In genomic region chr17:43021739-43022512, GRCh38 we compare ENCODE assay signal across 8 cellular contexts. TPM values are rescaled to one million over a fixed set of nuclear protein-coding genes. Genes with fewer than 3 reads are reported as not detected.
A peak's percentile ranks its signal among the peaks of the same experiment; 100 is the strongest.
DNase-seq lines count a peak whose midpoint lies in the region; ATAC-seq and TF ChIP-seq lines count a peak whose summit lies in the region.

Gene VAT1, minus strand, starts transcription at chr17:43022385. Its CDS starts 63 bp downstream, at chr17:43022322.

- peaks cover 0 to 11% (median 0%) of the 10 kb centered on the region in 3 donors for H3K36me3 ChIP-seq in Peyer's patch
- H3K36me3 ChIP-seq in esophagus muscularis mucosa, result peaks cover 0 to 17% (median 15%) of the 10 kb centered on the region in 4 donors
- H3K36me3 ChIP-seq in mucosa of stomach (ENCODE audit: control insufficient read depth, insufficient read depth, low read length), result no peaks in the 10 kb centered on the region

- peaks cover 0 to 40% (median 5%) of the 10 kb centered on the region in 4 donors for H3K4me1 ChIP-seq in Peyer's patch
- peaks cover 35 to 63% (median 57%) of the 10 kb centered on the region in 4 donors for H3K4me1 ChIP-seq in esophagus muscularis mucosa
- peaks cover 37% of the 10 kb centered on the region for H3K4me1 ChIP-seq in mucosa of stomach (ENCODE audit: control insufficient read depth, insufficient read depth, low read length)

- no peak for TF ChIP-seq EP300 in esophagus muscularis mucosa (IDR thresholded peaks at IDR 0.05)

- H3K9me3 ChIP-seq in Peyer's patch, result no peaks in the 10 kb centered on the region
- no peaks in the 10 kb centered on the region for H3K9me3 ChIP-seq in esophagus muscularis mucosa
- H3K9me3 ChIP-seq in mucosa of stomach (ENCODE audit: control insufficient read depth, low read length), result no peaks in the 10 kb centered on the region

- DNase-seq in DMS79 (lab: John Stamatoyannopoulos, UW) (peak; percentile 43), HuH-7.5 (ENCODE audit: low spot score) (peak; percentile 86), Peyer's patch (peak; percentile 70 to 90 (median 90)), esophagus muscularis mucosa (ENCODE audit: extremely low spot score) (no peak)
- DNase-seq in activated T-helper 1 cell treated with anti-CD3 and anti-CD28 coated beads, Interleukin-2, amount 50 U/mL, for 16 hours (ENCODE audit: low read depth in 1 of 2, low spot score in 1 of 2), result peak; percentile 25 to 47
- peak; percentile 61 for DNase-seq in stimulated activated naive CD4-positive, alpha-beta T cell treated with Interleukin-2 at 50 U/mL for 16 hours (lab: John Stamatoyannopoulos, UW)

- no peak for ATAC-seq in HG03457 (IDR thresholded peaks at IDR 0.05; ENCODE audit: unreplicated experiment)

- H3K27me3 ChIP-seq in Peyer's patch (no peaks in the 10 kb centered on the region), esophagus muscularis mucosa (no peaks in the 10 kb centered on the region), mucosa of stomach (ENCODE audit: control insufficient read depth, insufficient read depth, low read length) (no peaks in the 10 kb centered on the region)

- H3K4me3 ChIP-seq in Peyer's patch, result peak within 1 kb of the TSS; percentile 73 to 94 (median 86)
- peak within 1 kb of the TSS; percentile 86 to 97 (median 94) for H3K4me3 ChIP-seq in esophagus muscularis mucosa
- peak within 1 kb of the TSS; percentile 74 for H3K4me3 ChIP-seq in mucosa of stomach (ENCODE audit: low read length)

- TF ChIP-seq POLR2A in Peyer's patch (IDR thresholded peaks at IDR 0.05) (peak in 1 of 2 donors; percentile 59), esophagus muscularis mucosa (IDR thresholded peaks at IDR 0.05; ENCODE audit: low read depth) (peak; percentile 44)

- intact Hi-C loops in esophagus muscularis mucosa (cut with DNase I), result loop anchor here (5.0 kb wide), 1 partner anchor 145 kb away; no protein-coding TSS in a partner anchor

- TF ChIP-seq CTCF in Peyer's patch (IDR thresholded peaks at IDR 0.05) (peak in 1 of 6 experiments; percentile 7), esophagus muscularis mucosa (IDR thresholded peaks at IDR 0.05) (peak in 1 of 3 experiments; percentile 2)

- WGBS in esophagus muscularis mucosa, result 1% methylated on average over 25 of the region's 80 CpGs

- peak within 1 kb of the TSS; percentile 66 to 88 (median 84) for H3K27ac ChIP-seq in Peyer's patch
- H3K27ac ChIP-seq in esophagus muscularis mucosa (replicated peaks in 1 of 4), result peak within 1 kb of the TSS; percentile 85 to 93 (median 88)

- peak within 1 kb of the TSS; percentile 74 for H3K9ac ChIP-seq in mucosa of stomach (ENCODE audit: low read length)

RNA-seq across cellular contexts. Expression of gene VAT1, which starts in this region (rescaled TPM):
- total RNA-seq in Peyer's patch (10 to 100 TPM; 52.8 to 97.8 (median 71.5) TPM), esophagus muscularis mucosa (100 to 1,000 TPM; 106 to 190 (median 139) TPM)
